Comparison of ENCODE assay signal across 24 cellular contexts in genomic region chr16:83720213-83720612, GRCh38.
A peak's percentile ranks its signal among the peaks of the same experiment; 100 is the strongest.
DNase-seq lines count a peak whose midpoint lies in the region; ATAC-seq, FAIRE-seq and TF ChIP-seq lines count a peak whose summit lies in the region.
"Had no signal": no experiment of that assay in that cellular context is flagged by ENCODE, and none has a peak within 500 bp of the region (broad histone marks: within the 10 kb centered on the region; RNA-seq: fewer than 3 reads in every experiment).

No MANE protein-coding gene starts in this region.

- H3K4me2 ChIP-seq in HepG2 (ENCODE audit: low read depth, low read length) (no peak overlapping the region), K562 (ENCODE audit: insufficient read depth, low read length) (no peak overlapping the region), mesenchymal stem cell (ENCODE audit: low read length, poor library complexity, severe bottlenecking) (no peak overlapping the region)
- H3K4me2 ChIP-seq: BLaER1 treated with 17β-estradiol and CSF1 and Interleukin-3, amounts not matched to agents 10 nM and 100 nM had no signal

- no peak for TF ChIP-seq POLR2A in HepG2 (IDR thresholded peaks at IDR 0.05; ENCODE audit: insufficient read depth in 1 of 2, low read depth in 2 of 2, low read length in 2 of 2)
- no peak for TF ChIP-seq POLR2A in right lobe of liver (IDR thresholded peaks at IDR 0.05)
- no peak for TF ChIP-seq POLR2A in K562 (conservative IDR thresholded peaks at IDR 0.05)

- H3K4me1 ChIP-seq in HepG2 (ENCODE audit: insufficient read depth, low read length) (no peaks in the 10 kb centered on the region), right lobe of liver (no peaks in the 10 kb centered on the region), K562 (replicated peaks in 1 of 2; ENCODE audit: control insufficient read depth in 2 of 2, insufficient read depth in 2 of 2, low read length in 2 of 2) (no peaks in the 10 kb centered on the region), mesenchymal stem cell (ENCODE audit: control insufficient read depth, insufficient read depth, low read depth, low read length) (peaks cover 19% of the 10 kb centered on the region)
- H3K4me1 ChIP-seq: BE2C; BLaER1 treated with 17β-estradiol and CSF1 and Interleukin-3, amounts not matched to agents 10 nM and 100 nM had no signal

- H3K23ac ChIP-seq in mesenchymal stem cell (ENCODE audit: low read length in 2 of 2): no peak overlapping the region

- TF ChIP-seq EP300 in HepG2 (IDR thresholded peaks at IDR 0.05; ENCODE audit: low read depth in 2 of 2, low read length in 2 of 2): no peak
- no peak for TF ChIP-seq EP300 in HepG2 (CRISPR knock-in tag; IDR thresholded peaks at IDR 0.05; ENCODE audit: borderline replicate concordance)
- TF ChIP-seq EP300 in K562 (IDR thresholded peaks at IDR 0.05; ENCODE audit: low read length): no peak

- no peaks in the 10 kb centered on the region for H3K36me3 ChIP-seq in HepG2 (replicated peaks in 1 of 2; ENCODE audit: control insufficient read depth in 1 of 2, insufficient read depth in 2 of 2, low read length in 2 of 2)
- H3K36me3 ChIP-seq in right lobe of liver: no peaks in the 10 kb centered on the region
- no peaks in the 10 kb centered on the region for H3K36me3 ChIP-seq in K562 (ENCODE audit: control insufficient read depth, insufficient read depth, low read length)
- no peaks in the 10 kb centered on the region for H3K36me3 ChIP-seq in mesenchymal stem cell (ENCODE audit: control insufficient read depth in 1 of 2, insufficient read depth in 2 of 2, low read depth in 1 of 2, low read length in 2 of 2)
- H3K36me3 ChIP-seq: BE2C; BLaER1 treated with 17β-estradiol and CSF1 and Interleukin-3, amounts not matched to agents 10 nM and 100 nM had no signal

- no peaks in the 10 kb centered on the region for H3K9me1 ChIP-seq in K562 (ENCODE audit: control insufficient read depth, insufficient read depth, low read length)

- WGBS in HepG2 (ENCODE audit: low lambda C conversion rate): 12% methylated on average over 5 of the region's 5 CpGs
- WGBS in right lobe of liver (ENCODE audit: insufficient coverage, low coverage, low lambda C conversion rate, missing lambda C conversion rate): 57% methylated on average over 3 of the region's 5 CpGs
- WGBS in K562 (ENCODE audit: insufficient coverage, low coverage, missing lambda C conversion rate): 1% methylated on average over 5 of the region's 5 CpGs
- 99% methylated on average over 5 of the region's 5 CpGs for WGBS in mesenchymal stem cell

- FAIRE-seq in HepG2 (lab: Jason Lieb, UNC) (no peak), K562 (lab: Jason Lieb, UNC) (no peak)
- FAIRE-seq: A204.1, GM12892, GM19239 had no signal

- ATAC-seq in HepG2 (no peak), right lobe of liver (no peak), K562 (no peak), GM18511 (IDR thresholded peaks at IDR 0.05; ENCODE audit: unreplicated experiment) (no peak)
- ATAC-seq: HCT116 had no signal

- H2BK15ac ChIP-seq in mesenchymal stem cell (ENCODE audit: low read depth, poor library complexity, severe bottlenecking): no peak overlapping the region

- CTCF ChIA-PET in HepG2 (lab: Yijun Ruan, JAX; ENCODE audit: low intra/inter-chr PET ratio, low total read pairs) (no interaction called here), K562 (lab: Yijun Ruan, JAX; ENCODE audit: low intra/inter-chr PET ratio) (no interaction called here)

- H3K27ac ChIP-seq in HepG2 (ENCODE audit: extremely low read length, insufficient read depth, low read length): no peak overlapping the region
- no peak overlapping the region for H3K27ac ChIP-seq in right lobe of liver
- no peak overlapping the region for H3K27ac ChIP-seq in K562 (ENCODE audit: extremely low read depth, low read depth, low read length)
- H3K27ac ChIP-seq in mesenchymal stem cell (ENCODE audit: low read length, poor library complexity, severe bottlenecking): no peak overlapping the region
- H3K27ac ChIP-seq: 22Rv1; BLaER1 treated with 17β-estradiol and CSF1 and Interleukin-3, amounts not matched to agents 10 nM and 100 nM; GM23248 had no signal

- H3K9me3 ChIP-seq in HepG2 (ENCODE audit: low read length) (no peaks in the 10 kb centered on the region), right lobe of liver (no peaks in the 10 kb centered on the region), K562 (replicated peaks; ENCODE audit: control insufficient read depth, insufficient read depth, low read depth, low read length) (no peaks in the 10 kb centered on the region), mesenchymal stem cell (ENCODE audit: control insufficient read depth, low read length) (no peaks in the 10 kb centered on the region)
- H3K9me3 ChIP-seq: BE2C; BLaER1 treated with 17β-estradiol and CSF1 and Interleukin-3, amounts not matched to agents 10 nM and 100 nM had no signal

- peaks cover 0 to 6% of the 10 kb centered on the region in 2 experiments; a peak in 1 of 5 replicates for H3K27me3 ChIP-seq in HepG2 (ENCODE audit: control insufficient read depth in 1 of 2, insufficient read depth in 2 of 2, low read length in 2 of 2)
- no peaks in the 10 kb centered on the region for H3K27me3 ChIP-seq in right lobe of liver
- peaks cover 0 to 9% of the 10 kb centered on the region in 2 experiments; a peak in 2 of 5 replicates for H3K27me3 ChIP-seq in K562 (ENCODE audit: control insufficient read depth in 2 of 2, insufficient read depth in 2 of 2, low read length in 2 of 2)
- H3K27me3 ChIP-seq in mesenchymal stem cell (ENCODE audit: control insufficient read depth in 1 of 2, insufficient read depth in 1 of 2, low read length in 2 of 2): no peaks in the 10 kb centered on the region
- H3K27me3 ChIP-seq: BE2C; BLaER1 treated with 17β-estradiol and CSF1 and Interleukin-3, amounts not matched to agents 10 nM and 100 nM had no signal

- H2AFZ ChIP-seq in HepG2 (ENCODE audit: low read length): no peak overlapping the region
- no peak overlapping the region for H2AFZ ChIP-seq in K562 (ENCODE audit: low read depth, low read length)
- H2AFZ ChIP-seq in mesenchymal stem cell (ENCODE audit: low read depth, low read length): no peak overlapping the region
- H2AFZ ChIP-seq: GM23248 had no signal

- H3K4me3 ChIP-seq in HepG2 (replicated peaks in 1 of 3; ENCODE audit: insufficient read depth in 1 of 3, low read depth in 2 of 3, low read length in 3 of 3): no peak overlapping the region
- H3K4me3 ChIP-seq in right lobe of liver: no peak overlapping the region
- H3K4me3 ChIP-seq in K562: no peak overlapping the region
- no peak overlapping the region for H3K4me3 ChIP-seq in mesenchymal stem cell (ENCODE audit: insufficient read depth in 1 of 2, low read depth in 1 of 2, low read length in 2 of 2)
- H3K4me3 ChIP-seq: BLaER1 treated with 17β-estradiol and CSF1 and Interleukin-3, amounts not matched to agents 10 nM and 100 nM; GM23248 had no signal

- no peak for TF ChIP-seq CTCF in HepG2 (CRISPR knock-in tag; IDR thresholded peaks at IDR 0.05)
- no peak for TF ChIP-seq CTCF in right lobe of liver (IDR thresholded peaks at IDR 0.05)
- no peak for TF ChIP-seq CTCF in K562 (IDR thresholded peaks at IDR 0.05 in 2 of 3, conservative IDR thresholded peaks at IDR 0.05 in 1 of 3; ENCODE audit: insufficient read depth in 2 of 3, low read depth in 1 of 3, low read length in 3 of 3)

- DNase-seq in HepG2 (ENCODE audit: low spot score) (no peak), right lobe of liver (no peak), K562 (ENCODE audit: extremely low read depth in 1 of 4, low spot score in 3 of 4) (no peak), mesenchymal stem cell (no peak), COR-L47 (lab: John Stamatoyannopoulos, UW) (no peak), dedifferentiated amniotic fluid mesenchymal stem cell (ENCODE audit: extremely low spot score) (no peak), inferior parietal cortex (ENCODE audit: extremely low spot score) (no peak)
- DNase-seq: ACHN; AML-193; BE2C; Calu3; CD4-positive, alpha-beta T cell; CD8-positive, alpha-beta memory T cell; DMS53; GF-D8; GM23248; H9 had no signal

- H2AK5ac ChIP-seq in mesenchymal stem cell (ENCODE audit: low read length, severe bottlenecking): no peak overlapping the region

- intact Hi-C loops in HepG2 (cut with micrococcal nuclease; ENCODE audit: unreplicated experiment): no loop called here
- intact Hi-C loops in right lobe of liver (cut with DNase I): no loop called here
- intact Hi-C loops in K562 (cut with micrococcal nuclease): no loop called here

- peak overlapping the region; percentile 20 for H2BK5ac ChIP-seq in mesenchymal stem cell (ENCODE audit: low read depth, low read length, poor library complexity, severe bottlenecking)

- no peaks in the 10 kb centered on the region for H4K20me1 ChIP-seq in HepG2 (ENCODE audit: insufficient read depth, low read length)
- H4K20me1 ChIP-seq in K562 (replicated peaks; ENCODE audit: control insufficient read depth, insufficient read depth, low read length): no peaks in the 10 kb centered on the region
- H4K20me1 ChIP-seq: BLaER1 treated with 17β-estradiol and CSF1 and Interleukin-3, amounts not matched to agents 10 nM and 100 nM had no signal

- H3K4ac ChIP-seq in mesenchymal stem cell (ENCODE audit: low read depth in 1 of 2, low read length in 2 of 2): no peak overlapping the region

- no peak overlapping the region for H3K14ac ChIP-seq in mesenchymal stem cell (ENCODE audit: low read length in 2 of 2)

- H3K79me2 ChIP-seq in HepG2 (ENCODE audit: insufficient read depth, low read length) (no peaks in the 10 kb centered on the region), K562 (ENCODE audit: control insufficient read depth, insufficient read depth, low read length) (no peaks in the 10 kb centered on the region)

- H3K18ac ChIP-seq in mesenchymal stem cell (ENCODE audit: low read depth in 1 of 2, low read length in 2 of 2): no peak overlapping the region

- POLR2A ChIA-PET in HepG2 (lab: Yijun Ruan, JAX): no interaction called here
- POLR2A ChIA-PET in K562 (lab: Yijun Ruan, JAX): no interaction called here

- H3K79me1 ChIP-seq in mesenchymal stem cell (replicated peaks; ENCODE audit: low read length, poor library complexity, severe bottlenecking): peaks cover 1% of the 10 kb centered on the region

- no peak overlapping the region for H4K8ac ChIP-seq in mesenchymal stem cell (ENCODE audit: low read length)

- in situ Hi-C loops in HepG2 (cut with HindIII; ENCODE audit: extremely low pct_ligation_motif_present, low pct_unique_long_range_greater_than_20kb) (no loop called here), K562 (cut with MboI) (no loop called here)

- TF ChIP-seq RAD21 in HepG2 (CRISPR knock-in tag; IDR thresholded peaks at IDR 0.05) (no peak), K562 (CRISPR knock-in tag; conservative IDR thresholded peaks at IDR 0.05 in 1 of 2, IDR thresholded peaks at IDR 0.05 in 1 of 2) (no peak)

- H4K91ac ChIP-seq in mesenchymal stem cell (ENCODE audit: low read length): no peak overlapping the region

- H2BK120ac ChIP-seq in mesenchymal stem cell (ENCODE audit: low read depth, low read length): no peak overlapping the region

- no peak overlapping the region for H3K9ac ChIP-seq in HepG2 (ENCODE audit: insufficient read depth, low read depth, low read length)
- no peak overlapping the region for H3K9ac ChIP-seq in K562 (ENCODE audit: insufficient read depth in 1 of 2, low read depth in 2 of 2, low read length in 2 of 2)
- H3K9ac ChIP-seq in mesenchymal stem cell (ENCODE audit: low read length): no peak overlapping the region
- H3K9ac ChIP-seq: BLaER1 treated with 17β-estradiol and CSF1 and Interleukin-3, amounts not matched to agents 10 nM and 100 nM; GM23248 had no signal

- no TSS peak for BruUV-seq in HepG2 (replicated peaks; lab: Mats Ljungman, UMichigan)
- no TSS peak for BruUV-seq in K562 (replicated peaks; lab: Mats Ljungman, UMichigan)

- no peak overlapping the region for H2BK12ac ChIP-seq in mesenchymal stem cell (ENCODE audit: low read length in 2 of 2)

Comparison
In these comparisons a context has a peak if more than half of its experiments do, and no peak if none do; other contexts are left out.
1. Of the 241 proteins assayed by ChIP-seq in both HepG2 and K562: peak only in HepG2: MAFF, MAFK and MNT; only in K562: ZKSCAN8 and ZNF121; in both: none; in neither: 236.